ENCODE assay signal across 1 cellular context in the genomic region with DNA sequence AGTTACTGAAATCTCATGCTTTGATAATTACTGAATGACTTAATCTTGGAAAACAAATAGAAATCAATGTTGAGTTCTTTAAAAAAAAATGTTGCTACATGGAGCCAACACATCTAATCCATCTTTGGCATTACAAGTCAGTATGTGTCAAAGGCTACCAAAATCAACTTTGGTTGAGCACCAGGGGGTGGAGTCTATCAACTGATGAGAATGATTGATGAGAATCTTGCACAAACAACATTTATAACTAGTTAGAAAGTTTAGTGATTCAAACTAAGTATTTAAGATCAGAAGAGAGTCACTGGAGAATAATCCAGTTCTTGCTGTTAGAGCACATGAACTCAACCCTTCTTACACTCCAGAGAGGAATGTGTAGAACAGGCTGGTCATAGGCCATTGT.
A peak's percentile ranks its signal among the peaks of the same experiment; 100 is the strongest.
TF ChIP-seq lines count a peak whose summit lies in the region.

No MANE protein-coding gene starts in this region.

TF ChIP-seq in K562, 482 proteins besides CTCF, POLR2A, EP300 and RAD21 (continued from another document):
- TF ChIP-seq, protein P1, sequence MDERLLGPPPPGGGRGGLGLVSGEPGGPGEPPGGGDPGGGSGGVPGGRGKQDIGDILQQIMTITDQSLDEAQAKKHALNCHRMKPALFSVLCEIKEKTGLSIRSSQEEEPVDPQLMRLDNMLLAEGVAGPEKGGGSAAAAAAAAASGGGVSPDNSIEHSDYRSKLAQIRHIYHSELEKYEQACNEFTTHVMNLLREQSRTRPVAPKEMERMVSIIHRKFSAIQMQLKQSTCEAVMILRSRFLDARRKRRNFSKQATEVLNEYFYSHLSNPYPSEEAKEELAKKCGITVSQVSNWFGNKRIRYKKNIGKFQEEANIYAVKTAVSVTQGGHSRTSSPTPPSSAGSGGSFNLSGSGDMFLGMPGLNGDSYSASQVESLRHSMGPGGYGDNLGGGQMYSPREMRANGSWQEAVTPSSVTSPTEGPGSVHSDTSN (CRISPR knock-in tag; IDR thresholded peaks at IDR 0.05; ENCODE audit: low read depth), result no peak
- TF ChIP-seq, protein P1 (tag; conservative IDR thresholded peaks at IDR 0.05; ENCODE audit: low read depth), result 0 out of 2 replicates have a peak, but pooled peaks have one; percentile 15
- TF ChIP-seq FOXM1 (IDR thresholded peaks at IDR 0.05; ENCODE audit: low read depth) (no peak), FOXM1 (CRISPR knock-in tag; IDR thresholded peaks at IDR 0.05; ENCODE audit: low read depth) (no peak), MEIS2 (IDR thresholded peaks at IDR 0.05; ENCODE audit: partially characterized antibody) (peak; percentile 27), BCL6 (CRISPR knock-in tag; IDR thresholded peaks at IDR 0.05) (no peak), NR4A1 (CRISPR knock-in tag; IDR thresholded peaks at IDR 0.05) (no peak), NR4A1 (tag; IDR thresholded peaks at IDR 0.05) (no peak)
- TF ChIP-seq, protein P2, sequence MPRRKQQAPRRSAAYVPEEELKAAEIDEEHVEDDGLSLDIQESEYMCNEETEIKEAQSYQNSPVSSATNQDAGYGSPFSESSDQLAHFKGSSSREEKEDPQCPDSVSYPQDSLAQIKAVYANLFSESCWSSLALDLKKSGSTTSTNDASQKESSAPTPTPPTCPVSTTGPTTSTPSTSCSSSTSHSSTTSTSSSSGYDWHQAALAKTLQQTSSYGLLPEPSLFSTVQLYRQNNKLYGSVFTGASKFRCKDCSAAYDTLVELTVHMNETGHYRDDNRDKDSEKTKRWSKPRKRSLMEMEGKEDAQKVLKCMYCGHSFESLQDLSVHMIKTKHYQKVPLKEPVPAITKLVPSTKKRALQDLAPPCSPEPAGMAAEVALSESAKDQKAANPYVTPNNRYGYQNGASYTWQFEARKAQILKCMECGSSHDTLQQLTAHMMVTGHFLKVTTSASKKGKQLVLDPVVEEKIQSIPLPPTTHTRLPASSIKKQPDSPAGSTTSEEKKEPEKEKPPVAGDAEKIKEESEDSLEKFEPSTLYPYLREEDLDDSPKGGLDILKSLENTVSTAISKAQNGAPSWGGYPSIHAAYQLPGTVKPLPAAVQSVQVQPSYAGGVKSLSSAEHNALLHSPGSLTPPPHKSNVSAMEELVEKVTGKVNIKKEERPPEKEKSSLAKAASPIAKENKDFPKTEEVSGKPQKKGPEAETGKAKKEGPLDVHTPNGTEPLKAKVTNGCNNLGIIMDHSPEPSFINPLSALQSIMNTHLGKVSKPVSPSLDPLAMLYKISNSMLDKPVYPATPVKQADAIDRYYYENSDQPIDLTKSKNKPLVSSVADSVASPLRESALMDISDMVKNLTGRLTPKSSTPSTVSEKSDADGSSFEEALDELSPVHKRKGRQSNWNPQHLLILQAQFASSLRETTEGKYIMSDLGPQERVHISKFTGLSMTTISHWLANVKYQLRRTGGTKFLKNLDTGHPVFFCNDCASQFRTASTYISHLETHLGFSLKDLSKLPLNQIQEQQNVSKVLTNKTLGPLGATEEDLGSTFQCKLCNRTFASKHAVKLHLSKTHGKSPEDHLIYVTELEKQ (CRISPR knock-in tag; IDR thresholded peaks at IDR 0.05), result no peak
- TF ChIP-seq, protein P3, sequence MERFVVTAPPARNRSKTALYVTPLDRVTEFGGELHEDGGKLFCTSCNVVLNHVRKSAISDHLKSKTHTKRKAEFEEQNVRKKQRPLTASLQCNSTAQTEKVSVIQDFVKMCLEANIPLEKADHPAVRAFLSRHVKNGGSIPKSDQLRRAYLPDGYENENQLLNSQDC (CRISPR knock-in tag; IDR thresholded peaks at IDR 0.05), result no peak
- TF ChIP-seq, protein P4, sequence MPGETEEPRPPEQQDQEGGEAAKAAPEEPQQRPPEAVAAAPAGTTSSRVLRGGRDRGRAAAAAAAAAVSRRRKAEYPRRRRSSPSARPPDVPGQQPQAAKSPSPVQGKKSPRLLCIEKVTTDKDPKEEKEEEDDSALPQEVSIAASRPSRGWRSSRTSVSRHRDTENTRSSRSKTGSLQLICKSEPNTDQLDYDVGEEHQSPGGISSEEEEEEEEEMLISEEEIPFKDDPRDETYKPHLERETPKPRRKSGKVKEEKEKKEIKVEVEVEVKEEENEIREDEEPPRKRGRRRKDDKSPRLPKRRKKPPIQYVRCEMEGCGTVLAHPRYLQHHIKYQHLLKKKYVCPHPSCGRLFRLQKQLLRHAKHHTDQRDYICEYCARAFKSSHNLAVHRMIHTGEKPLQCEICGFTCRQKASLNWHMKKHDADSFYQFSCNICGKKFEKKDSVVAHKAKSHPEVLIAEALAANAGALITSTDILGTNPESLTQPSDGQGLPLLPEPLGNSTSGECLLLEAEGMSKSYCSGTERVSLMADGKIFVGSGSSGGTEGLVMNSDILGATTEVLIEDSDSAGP (CRISPR knock-in tag; IDR thresholded peaks at IDR 0.05), result no peak
